Comparison of ENCODE assay signal across 16 cellular contexts in the genomic region with DNA sequence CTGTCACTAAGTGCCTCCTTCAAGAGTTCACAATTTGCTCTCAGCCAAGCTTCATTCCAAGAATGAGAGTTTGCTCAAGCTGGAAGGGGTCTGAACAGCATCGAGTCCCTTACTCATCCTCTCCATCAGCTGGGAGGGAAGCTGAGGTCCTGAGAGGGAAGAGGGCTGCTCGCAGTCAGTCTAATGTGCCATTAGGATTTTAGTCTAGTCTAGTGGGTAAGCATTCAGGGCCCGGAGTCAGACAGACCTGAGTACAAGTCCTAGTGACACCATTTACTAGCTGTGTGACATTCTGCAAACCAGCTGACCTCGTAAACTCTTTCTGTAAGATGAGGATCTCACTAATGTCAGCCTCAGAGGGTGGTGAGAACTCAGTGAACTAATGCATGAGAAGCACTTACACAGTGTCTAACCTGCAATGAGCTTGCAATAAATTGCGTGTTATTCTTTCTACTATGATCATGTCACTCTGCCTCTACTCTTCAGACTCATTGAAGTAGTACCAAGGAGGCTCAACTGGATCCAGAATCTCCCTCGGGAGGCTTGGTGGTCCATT. TPM values are rescaled to one million over a fixed set of nuclear protein-coding genes. Genes with fewer than 3 reads are reported as not detected.
DNase-seq lines count a peak whose midpoint lies in the region; ATAC-seq and TF ChIP-seq lines count a peak whose summit lies in the region.
"Had no signal": no experiment of that assay in that cellular context is flagged by ENCODE, and none has a peak within 500 bp of the region (broad histone marks: within the 10 kb centered on the region; RNA-seq: fewer than 3 reads in every experiment).

No MANE protein-coding gene starts in this region.

- DNase-seq in activated CD4-positive, alpha-beta T cell treated with anti-CD3 and anti-CD28 coated beads, Interleukin-2, amount 10 ng/mL, durations not matched to agents 7 days and 5 days: no peak
- no peak for DNase-seq in activated CD4-positive, alpha-beta T cell treated with anti-CD3 and anti-CD28 coated beads for 48 hours
- DNase-seq in activated B cell treated with CpG ODN at 0.5 μM for 24 hours: no peak
- DNase-seq in effector memory CD8-positive, alpha-beta T cell: no peak
- no peak for DNase-seq in GDM1 (lab: John Stamatoyannopoulos, UW)
- DNase-seq in NCI-H345 (lab: John Stamatoyannopoulos, UW): no peak
- DNase-seq: DMS153, gastrocnemius medialis, NCI-H2171 treated with DMSO at 0.1 percent for 48 hours, nephron progenitor cell, SW 1271, upper lobe of right lung had no signal

- TF ChIP-seq CTCF in activated B cell treated with CpG ODN at 0.5 μM for 24 hours (IDR thresholded peaks at IDR 0.05): no peak

- peaks cover 65% of the 10 kb centered on the region for H3K4me1 Mint-ChIP-seq in activated CD4-positive, alpha-beta T cell treated with anti-CD3 and anti-CD28 coated beads, Interleukin-2, amount 10 ng/mL, durations not matched to agents 7 days and 5 days
- H3K4me1 Mint-ChIP-seq in activated B cell treated with CpG ODN at 0.5 μM for 24 hours: peaks cover 88% of the 10 kb centered on the region
- H3K4me1 Mint-ChIP-seq in effector memory CD8-positive, alpha-beta T cell (ENCODE audit: low read depth in 2 of 2): peaks cover 59 to 67% of the 10 kb centered on the region in 2 donors
- H3K4me1 Mint-ChIP-seq in stimulated activated memory B cell treated with anti-CD40 and anti-IgM and Interleukin-4, amounts not matched to agents 10 μg/mL and 1 μg/mL and 100 μg/mL, for 72 hours: peaks cover 61% of the 10 kb centered on the region

- intact Hi-C loops in activated B cell treated with CpG ODN at 0.5 μM for 24 hours (cut with micrococcal nuclease): loop anchor here (1.0 to 10.0 kb wide), 5 partner anchors 100 to 1728 kb away; a partner anchor contains a TSS

- H3K4me3 Mint-ChIP-seq in activated CD4-positive, alpha-beta T cell treated with anti-CD3 and anti-CD28 coated beads, Interleukin-2, amount 10 ng/mL, durations not matched to agents 7 days and 5 days: peak overlapping the region; percentile 65
- H3K4me3 Mint-ChIP-seq in activated B cell treated with CpG ODN at 0.5 μM for 24 hours: peak overlapping the region; percentile 91
- H3K4me3 Mint-ChIP-seq in effector memory CD8-positive, alpha-beta T cell: peak overlapping the region; percentile 72 to 77
- peak overlapping the region; percentile 80 for H3K4me3 Mint-ChIP-seq in stimulated activated memory B cell treated with anti-CD40 and anti-IgM and Interleukin-4, amounts not matched to agents 10 μg/mL and 1 μg/mL and 100 μg/mL, for 72 hours
- H3K4me3 Mint-ChIP-seq: brain, nephron progenitor cell had no signal

- peaks cover 11% of the 10 kb centered on the region for H3K9me3 Mint-ChIP-seq in activated CD4-positive, alpha-beta T cell treated with anti-CD3 and anti-CD28 coated beads, Interleukin-2, amount 10 ng/mL, durations not matched to agents 7 days and 5 days
- no peaks in the 10 kb centered on the region for H3K9me3 Mint-ChIP-seq in activated B cell treated with CpG ODN at 0.5 μM for 24 hours
- H3K9me3 Mint-ChIP-seq in effector memory CD8-positive, alpha-beta T cell: no peaks in the 10 kb centered on the region
- peaks cover 3% of the 10 kb centered on the region for H3K9me3 Mint-ChIP-seq in stimulated activated memory B cell treated with anti-CD40 and anti-IgM and Interleukin-4, amounts not matched to agents 10 μg/mL and 1 μg/mL and 100 μg/mL, for 72 hours

- ATAC-seq in activated B cell treated with CpG ODN at 0.5 μM for 24 hours (ENCODE audit: low read depth) (peak; percentile 12), HG03342 (IDR thresholded peaks at IDR 0.05; ENCODE audit: unreplicated experiment) (no peak)
- ATAC-seq in effector memory CD8-positive, alpha-beta T cell (replicated peaks): peak; percentile 34
- ATAC-seq in stimulated activated memory B cell treated with anti-CD40 and anti-IgM and Interleukin-4, amounts not matched to agents 10 μg/mL and 1 μg/mL and 100 μg/mL, for 72 hours: peak; percentile 11
- ATAC-seq: gastrocnemius medialis, upper lobe of right lung had no signal

- H3K27me3 Mint-ChIP-seq in activated CD4-positive, alpha-beta T cell treated with anti-CD3 and anti-CD28 coated beads, Interleukin-2, amount 10 ng/mL, durations not matched to agents 7 days and 5 days: no peaks in the 10 kb centered on the region
- no peaks in the 10 kb centered on the region for H3K27me3 Mint-ChIP-seq in activated B cell treated with CpG ODN at 0.5 μM for 24 hours
- H3K27me3 Mint-ChIP-seq in effector memory CD8-positive, alpha-beta T cell: no peaks in the 10 kb centered on the region
- no peaks in the 10 kb centered on the region for H3K27me3 Mint-ChIP-seq in stimulated activated memory B cell treated with anti-CD40 and anti-IgM and Interleukin-4, amounts not matched to agents 10 μg/mL and 1 μg/mL and 100 μg/mL, for 72 hours

- POLR2A ChIA-PET in activated CD4-positive, alpha-beta T cell treated with anti-CD3 and anti-CD28 coated beads, Interleukin-2, amount 10 ng/mL, durations not matched to agents 7 days and 5 days (lab: Charles Lee): interaction anchor here (0.8 to 1.1 kb wide), 2 partner anchors 23 to 42 kb away, joined by 3 read pairs; no protein-coding TSS in a partner anchor
- POLR2A ChIA-PET in activated B cell treated with CpG ODN at 0.5 μM for 24 hours (lab: Charles Lee): interaction anchor here (0.6 to 6.0 kb wide), 28 partner anchors 9 to 1442 kb away, joined by 3 to 64 read pairs (median 5); a partner anchor contains a TSS

- CTCF ChIA-PET in activated CD4-positive, alpha-beta T cell treated with anti-CD3 and anti-CD28 coated beads, Interleukin-2, amount 10 ng/mL, durations not matched to agents 7 days and 5 days (lab: Charles Lee): interaction anchor here (0.7 to 2.0 kb wide), 6 partner anchors 14 to 91 kb away, joined by 3 to 5 read pairs (median 4); a partner anchor contains a TSS
- CTCF ChIA-PET in activated B cell treated with CpG ODN at 0.5 μM for 24 hours (lab: Charles Lee): interaction anchor here (0.6 to 6.7 kb wide), 5 partner anchors 10 to 252 kb away, joined by 3 to 56 read pairs (median 5); no protein-coding TSS in a partner anchor

- peaks cover 10% of the 10 kb centered on the region for H3K36me3 Mint-ChIP-seq in activated CD4-positive, alpha-beta T cell treated with anti-CD3 and anti-CD28 coated beads, Interleukin-2, amount 10 ng/mL, durations not matched to agents 7 days and 5 days (ENCODE audit: low read depth)
- peaks cover 2% of the 10 kb centered on the region for H3K36me3 Mint-ChIP-seq in activated B cell treated with CpG ODN at 0.5 μM for 24 hours (ENCODE audit: low read depth)
- H3K36me3 Mint-ChIP-seq in effector memory CD8-positive, alpha-beta T cell (ENCODE audit: insufficient read depth): peaks cover 27% of the 10 kb centered on the region
- no peaks in the 10 kb centered on the region for H3K36me3 Mint-ChIP-seq in stimulated activated memory B cell treated with anti-CD40 and anti-IgM and Interleukin-4, amounts not matched to agents 10 μg/mL and 1 μg/mL and 100 μg/mL, for 72 hours
- H3K36me3 Mint-ChIP-seq: brain had no signal

- H3K27ac Mint-ChIP-seq in activated CD4-positive, alpha-beta T cell treated with anti-CD3 and anti-CD28 coated beads, Interleukin-2, amount 10 ng/mL, durations not matched to agents 7 days and 5 days: peak overlapping the region; percentile 96
- H3K27ac Mint-ChIP-seq in activated B cell treated with CpG ODN at 0.5 μM for 24 hours: peak overlapping the region; percentile 99
- peak overlapping the region; percentile 97 to 99 for H3K27ac Mint-ChIP-seq in effector memory CD8-positive, alpha-beta T cell
- peak overlapping the region; percentile 96 for H3K27ac Mint-ChIP-seq in stimulated activated memory B cell treated with anti-CD40 and anti-IgM and Interleukin-4, amounts not matched to agents 10 μg/mL and 1 μg/mL and 100 μg/mL, for 72 hours

RNA-seq across cellular contexts. Expression of a gene that starts 41.2 kb away (rescaled TPM):
- total RNA-seq in activated CD4-positive, alpha-beta T cell treated with anti-CD3 and anti-CD28 coated beads, Interleukin-2, amount 10 ng/mL, durations not matched to agents 7 days and 5 days: 10 to 100 TPM; 10.3 to 10.4 TPM
- total RNA-seq in activated B cell treated with CpG ODN at 0.5 μM for 24 hours: 3.2 and 4.0 TPM in 2 replicates
- total RNA-seq: LHCN-M2 had no signal
